ENCODE assay signal across 9 cellular contexts in genomic region chr13:24627090-24627714, GRCh38. TPM values are rescaled to one million over a fixed set of nuclear protein-coding genes. Genes with fewer than 3 reads are reported as not detected.
DNase-seq lines count a peak whose midpoint lies in the region; ATAC-seq, FAIRE-seq and TF ChIP-seq lines count a peak whose summit lies in the region.
"Had no signal": no experiment of that assay in that cellular context is flagged by ENCODE, and none has a peak within 500 bp of the region (broad histone marks: within the 10 kb centered on the region; RNA-seq: fewer than 3 reads in every experiment).

No MANE protein-coding gene starts in this region.

- H3K27ac Mint-ChIP-seq in nephron progenitor cell = no peak overlapping the region
- peak overlapping the region in 3 of 8 donors; percentile 91 to 95 (median 95) for H3K27ac Mint-ChIP-seq in CD8-positive, alpha-beta memory T cell

- H3K9ac ChIP-seq in NT2/D1 (ENCODE audit: insufficient read length, low read depth) = no peak overlapping the region

- POLR2A ChIA-PET in CD8-positive, alpha-beta memory T cell (lab: Charles Lee) = no interaction called here

- no peak for ATAC-seq in HG03175 (IDR thresholded peaks at IDR 0.05; ENCODE audit: unreplicated experiment)

- H3K27me3 ChIP-seq in DOHH2 (ENCODE audit: control insufficient read depth, low read length) (no peaks in the 10 kb centered on the region), NT2/D1 (ENCODE audit: insufficient read depth, insufficient read length) (no peaks in the 10 kb centered on the region), sigmoid colon (no peaks in the 10 kb centered on the region)
- H3K27me3 ChIP-seq in CD8-positive, alpha-beta memory T cell (ENCODE audit: insufficient read depth, low read length, poor library complexity, severe bottlenecking) = no peaks in the 10 kb centered on the region

- peaks cover 29% of the 10 kb centered on the region for H3K4me1 Mint-ChIP-seq in nephron progenitor cell
- peaks cover 44 to 60% (median 47%) of the 10 kb centered on the region in 3 donors for H3K4me1 Mint-ChIP-seq in CD8-positive, alpha-beta memory T cell

- no peak for TF ChIP-seq EP300 in sigmoid colon (IDR thresholded peaks at IDR 0.05)

- H3K36me3 ChIP-seq in DOHH2 (ENCODE audit: control insufficient read depth, low read length) = no peaks in the 10 kb centered on the region
- no peaks in the 10 kb centered on the region for H3K36me3 ChIP-seq in NT2/D1 (ENCODE audit: insufficient read depth, insufficient read length, low read length)
- no peaks in the 10 kb centered on the region for H3K36me3 ChIP-seq in CD8-positive, alpha-beta memory T cell (ENCODE audit: insufficient read depth, low read length)
- no peaks in the 10 kb centered on the region for H3K36me3 ChIP-seq in sigmoid colon

- no peaks in the 10 kb centered on the region for H4K20me1 ChIP-seq in DOHH2 (ENCODE audit: control insufficient read depth, insufficient read depth, low read depth, low read length)

- peaks cover 3% of the 10 kb centered on the region for H3K9me3 Mint-ChIP-seq in nephron progenitor cell
- peaks cover 0 to 3% (median 0%) of the 10 kb centered on the region in 5 donors for H3K9me3 Mint-ChIP-seq in CD8-positive, alpha-beta memory T cell

- TF ChIP-seq POLR2A in GM12892 (IDR thresholded peaks at IDR 0.05; ENCODE audit: low read depth, low read length) (no peak), sigmoid colon (IDR thresholded peaks at IDR 0.05) (no peak)

- H3K4me2 ChIP-seq in DOHH2 (ENCODE audit: low read length) = peak overlapping the region; percentile 62

- CTCF ChIA-PET in CD8-positive, alpha-beta memory T cell (lab: Charles Lee) = interaction anchor here (1.0 to 1.7 kb wide), 3 partner anchors 21 to 397 kb away, joined by 3 to 7 read pairs (median 3); no protein-coding TSS in a partner anchor

- intact Hi-C loops in sigmoid colon (cut with DNase I) = no loop called here

- no peaks in the 10 kb centered on the region for H3K9me2 ChIP-seq in DOHH2 (replicated peaks; ENCODE audit: control insufficient read depth, low read length)

- H3K9me3 ChIP-seq in DOHH2 (ENCODE audit: control insufficient read depth, insufficient read depth, low read length) (peaks cover 13% of the 10 kb centered on the region; the same call in 1 of the 2 replicates), NT2/D1 (ENCODE audit: insufficient read depth, low read length) (peaks cover 7% of the 10 kb centered on the region; the same call in 1 of the 2 replicates), sigmoid colon (no peaks in the 10 kb centered on the region)
- no peaks in the 10 kb centered on the region for H3K9me3 ChIP-seq in CD8-positive, alpha-beta memory T cell (ENCODE audit: low read length)

- peak; percentile 43 for DNase-seq in NT2/D1 (ENCODE audit: low read depth, low spot score)
- peak; percentile 35 for DNase-seq in epithelial cell of esophagus (ENCODE audit: low read depth)
- DNase-seq in nephron progenitor cell = peak; percentile 83
- no peak for DNase-seq in CD8-positive, alpha-beta memory T cell
- DNase-seq in GM12892 (ENCODE audit: insufficient read length) = no peak
- DNase-seq in sigmoid colon = no peak
- DNase-seq: stimulated activated CD4-positive, alpha-beta T cell treated with anti-CD3 and anti-CD28 coated beads, Interleukin-4, amount 100 ng/mL, for 4 hours had no signal

- H3K4me3 Mint-ChIP-seq in nephron progenitor cell = no peak overlapping the region
- H3K4me3 Mint-ChIP-seq in CD8-positive, alpha-beta memory T cell = peak overlapping the region in 1 of 7 donors; percentile 56

- peaks cover 8% of the 10 kb centered on the region for H3K27me3 Mint-ChIP-seq in nephron progenitor cell (ENCODE audit: low read depth, poor library complexity)
- no peaks in the 10 kb centered on the region for H3K27me3 Mint-ChIP-seq in CD8-positive, alpha-beta memory T cell

- 65 to 77% methylated on average over 25 of the region's 25 CpGs for WGBS in sigmoid colon, 2 donors

- H3K4me1 ChIP-seq in DOHH2 (ENCODE audit: control insufficient read depth, low read length) (peaks cover 59% of the 10 kb centered on the region), NT2/D1 (ENCODE audit: insufficient read depth, insufficient read length) (peaks cover 2% of the 10 kb centered on the region), sigmoid colon (no peaks in the 10 kb centered on the region)
- H3K4me1 ChIP-seq in CD8-positive, alpha-beta memory T cell (ENCODE audit: insufficient read depth, low read length) = peaks cover 35% of the 10 kb centered on the region

- no peak for FAIRE-seq in GM12892 (lab: Jason Lieb, UNC)

- peaks cover 16% of the 10 kb centered on the region for H3F3A ChIP-seq in DOHH2 (ENCODE audit: control insufficient read depth, insufficient read depth)

- no peaks in the 10 kb centered on the region for H3K36me3 Mint-ChIP-seq in nephron progenitor cell (ENCODE audit: low read depth)
- H3K36me3 Mint-ChIP-seq in CD8-positive, alpha-beta memory T cell = no peaks in the 10 kb centered on the region

- H3K79me2 ChIP-seq in DOHH2 (ENCODE audit: control insufficient read depth, low read length) = no peaks in the 10 kb centered on the region

- H3K27ac ChIP-seq in DOHH2 (ENCODE audit: low read depth, low read length) = peak overlapping the region; percentile 89
- H3K27ac ChIP-seq in CD8-positive, alpha-beta memory T cell (ENCODE audit: low read depth, low read length) = no peak overlapping the region
- H3K27ac ChIP-seq in sigmoid colon = no peak overlapping the region

- TF ChIP-seq CTCF in DOHH2 (IDR thresholded peaks at IDR 0.05; ENCODE audit: low read depth, low read length, poor library complexity, severe bottlenecking) = peak; percentile 66
- TF ChIP-seq CTCF in epithelial cell of esophagus (IDR thresholded peaks at IDR 0.05; ENCODE audit: insufficient read depth, low read depth, low read length, missing control alignments) = peak; percentile 69
- peak; percentile 97 for TF ChIP-seq CTCF in nephron progenitor cell (IDR thresholded peaks at IDR 0.05)
- TF ChIP-seq CTCF in sigmoid colon (IDR thresholded peaks at IDR 0.05) = peak in 1 of 4 experiments; percentile 32

- peak overlapping the region; percentile 44; the same call in 1 of the 2 replicates for H3K4me3 ChIP-seq in DOHH2 (ENCODE audit: low read length)
- no peak overlapping the region for H3K4me3 ChIP-seq in NT2/D1 (ENCODE audit: insufficient read length, low read depth)
- H3K4me3 ChIP-seq in epithelial cell of esophagus (ENCODE audit: low read length) = no peak overlapping the region
- H3K4me3 ChIP-seq in CD8-positive, alpha-beta memory T cell (ENCODE audit: low read length) = no peak overlapping the region
- no peak overlapping the region for H3K4me3 ChIP-seq in sigmoid colon

RNA-seq across cellular contexts. Expression of gene ATP12A, which starts 53.0 kb away (rescaled TPM):
- 1 to 10 TPM; 4.9 to 6.1 TPM for total RNA-seq in CD8-positive, alpha-beta memory T cell
- polyA plus RNA-seq in CD8-positive, alpha-beta memory T cell = not detected
- polyA plus RNA-seq in GM12892 (2012; ENCODE audit: missing spikeins) = not detected
- not detected for total RNA-seq in sigmoid colon
- polyA plus RNA-seq in sigmoid colon = not detected

Comparison
In these comparisons a context has a peak if more than half of its experiments do, and no peak if none do; other contexts are left out.
1. DNase-seq: peak in NT2/D1 (single experiment), epithelial cell of esophagus (single experiment) and nephron progenitor cell (single experiment); none in CD8-positive, alpha-beta memory T cell (0 of 5), GM12892 (single experiment) and sigmoid colon (single experiment).
2. RNA of gene ATP12A, which starts 53.0 kb away (total RNA-seq): 4.9 to 6.1 TPM in CD8-positive, alpha-beta memory T cell; not detected in sigmoid colon; every median in the first group is over 4 times any median in the second.